In the genomic region with DNA sequence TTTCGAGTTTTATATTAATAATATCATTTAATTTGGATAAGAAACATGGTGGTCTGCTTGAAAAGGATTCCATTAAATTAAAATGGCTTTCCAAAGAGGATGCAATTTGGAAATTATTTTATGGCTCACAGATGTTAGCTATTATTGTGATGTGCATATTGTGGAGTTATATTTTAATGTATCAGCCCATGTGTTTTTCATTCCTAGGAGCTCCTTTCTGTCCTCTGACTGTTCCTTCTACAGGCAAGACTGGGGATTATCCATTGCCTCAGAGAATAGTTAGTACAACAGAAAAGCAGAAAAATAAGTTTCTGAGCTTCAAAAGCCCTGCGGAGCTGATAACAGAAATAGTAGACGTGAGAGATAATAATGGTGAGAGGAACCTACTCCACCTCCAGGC, we compare ENCODE assay signal across 1 cellular context.
TF ChIP-seq lines count a peak whose summit lies in the region.

No MANE protein-coding gene starts in this region.

TF ChIP-seq in SK-N-SH, 30 proteins besides CTCF, POLR2A, EP300 and RAD21 (continued from another document):
- TF ChIP-seq, protein P1, sequence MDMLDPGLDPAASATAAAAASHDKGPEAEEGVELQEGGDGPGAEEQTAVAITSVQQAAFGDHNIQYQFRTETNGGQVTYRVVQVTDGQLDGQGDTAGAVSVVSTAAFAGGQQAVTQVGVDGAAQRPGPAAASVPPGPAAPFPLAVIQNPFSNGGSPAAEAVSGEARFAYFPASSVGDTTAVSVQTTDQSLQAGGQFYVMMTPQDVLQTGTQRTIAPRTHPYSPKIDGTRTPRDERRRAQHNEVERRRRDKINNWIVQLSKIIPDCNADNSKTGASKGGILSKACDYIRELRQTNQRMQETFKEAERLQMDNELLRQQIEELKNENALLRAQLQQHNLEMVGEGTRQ (IDR thresholded peaks at IDR 0.05; ENCODE audit: borderline replicate concordance, low read depth, low read length): no peak
- TF ChIP-seq TAF1 (IDR thresholded peaks at IDR 0.05; ENCODE audit: borderline replicate concordance, low read depth, low read length) (no peak), CHD2 (IDR thresholded peaks at IDR 0.05; ENCODE audit: low read length, partially characterized antibody) (no peak), GABPA (IDR thresholded peaks at IDR 0.05; ENCODE audit: low read depth) (no peak), EZH2phosphoT487 (IDR thresholded peaks at IDR 0.05; ENCODE audit: borderline replicate concordance, low read depth) (no peak), YY1 (IDR thresholded peaks at IDR 0.05; ENCODE audit: low read depth) (no peak)
